In genomic region chr6:84685983-84686584, GRCh38 we compare ENCODE assay signal across 10 cellular contexts.
DNase-seq lines count a peak whose midpoint lies in the region; ATAC-seq and TF ChIP-seq lines count a peak whose summit lies in the region.
"Had no signal": no experiment of that assay in that cellular context is flagged by ENCODE, and none has a peak within 500 bp of the region (broad histone marks: within the 10 kb centered on the region; RNA-seq: fewer than 3 reads in every experiment).

No MANE protein-coding gene starts in this region.

- no peaks in the 10 kb centered on the region for H3K27me3 Mint-ChIP-seq in HFFc6 (ENCODE audit: insufficient read depth)

- no peaks in the 10 kb centered on the region for H3K9me3 ChIP-seq in DOHH2 (ENCODE audit: control insufficient read depth, insufficient read depth, low read length)
- H3K9me3 ChIP-seq in hepatocyte (ENCODE audit: low read depth), result no peaks in the 10 kb centered on the region
- H3K9me3 ChIP-seq: neutrophil had no signal

- H3K27me3 ChIP-seq in DOHH2 (ENCODE audit: control insufficient read depth, low read length), result no peaks in the 10 kb centered on the region
- H3K27me3 ChIP-seq in hepatocyte, result no peaks in the 10 kb centered on the region
- H3K27me3 ChIP-seq: neutrophil had no signal

- H3K9me3 Mint-ChIP-seq in HFFc6, result no peaks in the 10 kb centered on the region
- H3K9me3 Mint-ChIP-seq: activated T-cell treated with anti-CD3 and anti-CD28 coated beads, Interleukin-2, amount 50 U/mL, for 72 hours had no signal

- H3K4me1 ChIP-seq in DOHH2 (ENCODE audit: control insufficient read depth, low read length), result no peaks in the 10 kb centered on the region
- no peaks in the 10 kb centered on the region for H3K4me1 ChIP-seq in hepatocyte (ENCODE audit: insufficient read depth)

- no peaks in the 10 kb centered on the region for H3K36me3 ChIP-seq in DOHH2 (ENCODE audit: control insufficient read depth, low read length)
- H3K36me3 ChIP-seq in hepatocyte (replicated peaks; ENCODE audit: insufficient read depth, low read depth), result no peaks in the 10 kb centered on the region
- H3K36me3 ChIP-seq: neutrophil had no signal

- WGBS in hepatocyte (ENCODE audit: low lambda C conversion rate, missing lambda C conversion rate), result 66% methylated on average over 3 of the region's 3 CpGs

- no peaks in the 10 kb centered on the region for H3K79me2 ChIP-seq in DOHH2 (ENCODE audit: control insufficient read depth, low read length)
- H3K79me2 ChIP-seq in hepatocyte, result no peaks in the 10 kb centered on the region

- no peak overlapping the region for H3K27ac ChIP-seq in DOHH2 (ENCODE audit: low read depth, low read length)
- H3K27ac ChIP-seq in hepatocyte, result no peak overlapping the region
- H3K27ac ChIP-seq: neutrophil had no signal

- TF ChIP-seq CTCF in DOHH2 (IDR thresholded peaks at IDR 0.05; ENCODE audit: low read depth, low read length, poor library complexity, severe bottlenecking) (peak; percentile 70), HFFc6 (IDR thresholded peaks at IDR 0.05) (peak; percentile 82), hepatocyte (IDR thresholded peaks at IDR 0.05; ENCODE audit: poor library complexity) (peak; percentile 34)

- ATAC-seq in HG02623 (IDR thresholded peaks at IDR 0.05; ENCODE audit: unreplicated experiment), result no peak
- ATAC-seq: activated T-cell treated with anti-CD3 and anti-CD28 coated beads, Interleukin-2, amount 50 U/mL, for 72 hours had no signal

- H3K4me1 Mint-ChIP-seq in HFFc6 (ENCODE audit: low read depth), result peaks cover 20% of the 10 kb centered on the region

- no peak overlapping the region for H2AFZ ChIP-seq in hepatocyte

- H3K9me2 ChIP-seq in DOHH2 (replicated peaks; ENCODE audit: control insufficient read depth, low read length) (no peaks in the 10 kb centered on the region), hepatocyte (replicated peaks; ENCODE audit: insufficient read depth) (no peaks in the 10 kb centered on the region)

- no peaks in the 10 kb centered on the region for H4K20me1 ChIP-seq in DOHH2 (ENCODE audit: control insufficient read depth, insufficient read depth, low read depth, low read length)
- H4K20me1 ChIP-seq in hepatocyte (ENCODE audit: insufficient read depth, poor library complexity, severe bottlenecking), result no peaks in the 10 kb centered on the region

- no peaks in the 10 kb centered on the region for H3F3A ChIP-seq in DOHH2 (ENCODE audit: control insufficient read depth, insufficient read depth)

- no peak overlapping the region for H3K4me3 ChIP-seq in DOHH2 (ENCODE audit: low read length)
- no peak overlapping the region for H3K4me3 ChIP-seq in hepatocyte

- DNase-seq in HFFc6 (no peak), RKO (ENCODE audit: low spot score) (peak; percentile 37), hepatocyte (ENCODE audit: low spot score) (no peak), NCI-H187 treated with DMSO at 0.1 percent for 48 hours (lab: John Stamatoyannopoulos, UW) (no peak), cerebellum (ENCODE audit: low spot score) (no peak)
- DNase-seq in stimulated activated naive CD4-positive, alpha-beta T cell (lab: John Stamatoyannopoulos, UW), result no peak

- no peak overlapping the region for H3K27ac Mint-ChIP-seq in HFFc6
- H3K27ac Mint-ChIP-seq: activated T-cell treated with anti-CD3 and anti-CD28 coated beads, Interleukin-2, amount 50 U/mL, for 72 hours had no signal

- no peaks in the 10 kb centered on the region; the same call in 1 of the 2 replicates for H3K36me3 Mint-ChIP-seq in HFFc6 (ENCODE audit: low read depth)

- H3K4me2 ChIP-seq in DOHH2 (ENCODE audit: low read length), result no peak overlapping the region
- H3K4me2 ChIP-seq in hepatocyte, result no peak overlapping the region

- H3K4me3 Mint-ChIP-seq in HFFc6, result no peak overlapping the region
- H3K4me3 Mint-ChIP-seq: activated T-cell treated with anti-CD3 and anti-CD28 coated beads, Interleukin-2, amount 50 U/mL, for 72 hours had no signal
